In the genomic region with DNA sequence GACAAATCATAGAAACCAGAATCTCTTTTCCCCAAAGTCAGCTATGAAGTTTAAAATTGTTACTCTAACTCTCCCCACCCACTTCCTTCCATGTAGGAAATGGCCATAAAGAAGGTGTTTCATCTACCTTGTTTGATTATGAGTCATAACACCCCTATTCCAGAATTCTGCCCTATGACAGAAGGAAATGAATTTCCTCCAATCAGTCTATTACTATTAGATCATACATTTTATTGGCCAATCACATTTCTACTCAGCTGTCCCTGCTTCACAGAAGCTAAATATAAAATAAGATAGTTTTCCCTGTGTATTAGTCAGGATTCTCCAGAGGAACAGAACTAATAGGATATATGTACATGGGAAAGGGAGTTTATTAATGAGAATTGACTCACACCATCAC, we compare ENCODE assay signal across 17 cellular contexts.
A peak's percentile ranks its signal among the peaks of the same experiment; 100 is the strongest.
DNase-seq lines count a peak whose midpoint lies in the region; ATAC-seq, FAIRE-seq and TF ChIP-seq lines count a peak whose summit lies in the region.
"Had no signal": no experiment of that assay in that cellular context is flagged by ENCODE, and none has a peak within 500 bp of the region (broad histone marks: within the 10 kb centered on the region; RNA-seq: fewer than 3 reads in every experiment).

No MANE protein-coding gene starts in this region.

- no peak overlapping the region for H3K27ac ChIP-seq in CD4-positive, alpha-beta T cell (ENCODE audit: low read depth, low read length)
- H3K27ac ChIP-seq in PC-3 (ENCODE audit: low read length), result no peak overlapping the region
- no peak overlapping the region for H3K27ac ChIP-seq in endothelial cell of umbilical vein (ENCODE audit: insufficient read depth, low read depth, low read length)
- H3K27ac ChIP-seq: BLaER1 treated with 17β-estradiol and CSF1 and Interleukin-3, amounts not matched to agents 10 nM and 100 nM had no signal

- no peaks in the 10 kb centered on the region for H3K27me3 Mint-ChIP-seq in CD4-positive, alpha-beta T cell

- no peak for TF ChIP-seq POLR2A in endothelial cell of umbilical vein (IDR thresholded peaks at IDR 0.05; ENCODE audit: low read depth, low read length)

- BruUV-seq in PC-3 (replicated peaks; lab: Mats Ljungman, UMichigan) (no TSS peak), endothelial cell of umbilical vein (replicated peaks; lab: Mats Ljungman, UMichigan) (no TSS peak)

- H3F3A ChIP-seq in PC-3 (ENCODE audit: low read length, unreplicated experiment), result no peaks in the 10 kb centered on the region

- H3K4me2 ChIP-seq in PC-3 (ENCODE audit: low read length) (no peak overlapping the region), endothelial cell of umbilical vein (ENCODE audit: insufficient read depth, low read length) (peak overlapping the region; percentile 16)
- H3K4me2 ChIP-seq: BLaER1 treated with 17β-estradiol and CSF1 and Interleukin-3, amounts not matched to agents 10 nM and 100 nM had no signal

- intact Hi-C loops in CD4-positive, alpha-beta T cell (cut with DNase I, micrococcal nuclease), result no loop called here
- intact Hi-C loops in PC-3 (cut with micrococcal nuclease), result no loop called here
- intact Hi-C loops in endothelial cell of umbilical vein (cut with micrococcal nuclease), result no loop called here

- H3K9me2 ChIP-seq in PC-3 (replicated peaks; ENCODE audit: low read length), result no peaks in the 10 kb centered on the region

- no peaks in the 10 kb centered on the region for H4K20me1 ChIP-seq in PC-3 (ENCODE audit: low read length)
- H4K20me1 ChIP-seq in endothelial cell of umbilical vein (replicated peaks; ENCODE audit: control insufficient read depth, extremely low read depth, insufficient read depth, low read length), result no peaks in the 10 kb centered on the region
- H4K20me1 ChIP-seq: BLaER1 treated with 17β-estradiol and CSF1 and Interleukin-3, amounts not matched to agents 10 nM and 100 nM had no signal

- no peaks in the 10 kb centered on the region for H3K36me3 Mint-ChIP-seq in CD4-positive, alpha-beta T cell (ENCODE audit: low read depth)

- no peak for DNase-seq in CD4-positive, alpha-beta T cell
- DNase-seq in PC-3 (peak; percentile 53), endothelial cell of umbilical vein (ENCODE audit: low read depth, low spot score) (no peak), lung microvascular endothelial cell (ENCODE audit: low read depth in 2 of 2) (peak; percentile 68 to 75), NCI-H1092 (lab: John Stamatoyannopoulos, UW) (no peak), COR-L47 (lab: John Stamatoyannopoulos, UW) (no peak), islet precursor cell (no peak)
- DNase-seq: DND-41, H9, NCI-H1105 treated with DMSO at 0.1 percent for 48 hours, NCI-H1694, NCI-H510A, NCI-H774, SHP77 treated with DMSO at 0.1 percent for 48 hours had no signal

- FAIRE-seq in endothelial cell of umbilical vein (lab: Jason Lieb, UNC), result peak; percentile 47

- H3K36me3 ChIP-seq in PC-3 (ENCODE audit: low read depth, low read length) (0 out of 2 replicates have a peak, but pooled peaks cover 2% of the 10 kb centered on the region), endothelial cell of umbilical vein (ENCODE audit: control insufficient read depth in 2 of 2, extremely low read depth in 1 of 2, insufficient read depth in 2 of 2, low read length in 2 of 2) (no peaks in the 10 kb centered on the region)

- TF ChIP-seq CTCF in CD4-positive, alpha-beta T cell (IDR thresholded peaks at IDR 0.05), result no peak
- TF ChIP-seq CTCF in PC-3 (conservative IDR thresholded peaks at IDR 0.05; ENCODE audit: low read depth, low read length), result no peak
- no peak for TF ChIP-seq CTCF in endothelial cell of umbilical vein (IDR thresholded peaks at IDR 0.05; ENCODE audit: extremely low read depth in 1 of 2, insufficient read depth in 1 of 2, low read depth in 1 of 2, low read length in 2 of 2)

- H3K4me1 ChIP-seq in PC-3 (ENCODE audit: insufficient read depth, low read length) (peaks cover 7% of the 10 kb centered on the region), endothelial cell of umbilical vein (ENCODE audit: control insufficient read depth, extremely low read depth, insufficient read depth, low read length) (peaks cover 33% of the 10 kb centered on the region)

- H3K79me2 ChIP-seq in PC-3 (ENCODE audit: low read length) (no peaks in the 10 kb centered on the region), endothelial cell of umbilical vein (ENCODE audit: control insufficient read depth, insufficient read depth, low read length) (no peaks in the 10 kb centered on the region)

- CTCF ChIA-PET in CD4-positive, alpha-beta T cell (lab: Charles Lee), result no interaction called here
- CTCF ChIA-PET in PC-3 (lab: Charles Lee), result no interaction called here
- CTCF ChIA-PET in endothelial cell of umbilical vein (lab: Charles Lee), result interaction anchor here (1.6 kb wide), 1 partner anchor 15 kb away, joined by 4 read pairs; no protein-coding TSS in a partner anchor

- H3K4me3 ChIP-seq in PC-3 (ENCODE audit: low read length) (no peak overlapping the region), endothelial cell of umbilical vein (replicated peaks in 1 of 3; ENCODE audit: insufficient read depth in 1 of 3, low read depth in 1 of 3, low read length in 3 of 3) (no peak overlapping the region)
- H3K4me3 ChIP-seq: BLaER1 treated with 17β-estradiol and CSF1 and Interleukin-3, amounts not matched to agents 10 nM and 100 nM had no signal

- POLR2A ChIA-PET in CD4-positive, alpha-beta T cell (lab: Charles Lee), result interaction anchor here (1.0 kb wide), 1 partner anchor 12 kb away, joined by 3 read pairs; no protein-coding TSS in a partner anchor
- POLR2A ChIA-PET in PC-3 (lab: Charles Lee; ENCODE audit: unreplicated experiment), result no interaction called here
- POLR2A ChIA-PET in endothelial cell of umbilical vein (lab: Charles Lee), result no interaction called here

- no peaks in the 10 kb centered on the region for H3K9me3 ChIP-seq in CD4-positive, alpha-beta T cell (ENCODE audit: control insufficient read depth, low read length)
- H3K9me3 ChIP-seq in PC-3 (ENCODE audit: low read length) (no peaks in the 10 kb centered on the region), endothelial cell of umbilical vein (replicated peaks; ENCODE audit: control insufficient read depth, insufficient read depth, low read length) (no peaks in the 10 kb centered on the region)

- H2AFZ ChIP-seq in PC-3 (ENCODE audit: low read length), result no peak overlapping the region
- H2AFZ ChIP-seq in endothelial cell of umbilical vein (ENCODE audit: low read depth, low read length), result no peak overlapping the region

- H3K4me3 Mint-ChIP-seq in CD4-positive, alpha-beta T cell, result no peak overlapping the region
- H3K4me3 Mint-ChIP-seq: H9 had no signal

- dilution Hi-C loops in endothelial cell of umbilical vein (cut with MboI; ENCODE audit: extremely low pct_ligation_motif_present, low sequenced_read_pairs), result no loop called here

- ATAC-seq in CD4-positive, alpha-beta T cell (ENCODE audit: poor library complexity), result peak; percentile 48
- peak; percentile 64 for ATAC-seq in PC-3
- ATAC-seq in HG03469 (IDR thresholded peaks at IDR 0.05; ENCODE audit: unreplicated experiment), result no peak
- ATAC-seq: SK-N-SH treated with all-trans-retinoic acid at 6 μM for 48 hours had no signal

- no peak overlapping the region for H3K27ac Mint-ChIP-seq in CD4-positive, alpha-beta T cell
- H3K27ac Mint-ChIP-seq: H9 had no signal

- no peaks in the 10 kb centered on the region for H3K9me1 ChIP-seq in endothelial cell of umbilical vein (replicated peaks; ENCODE audit: control insufficient read depth, extremely low read depth, insufficient read depth, low read length)

- H3K9ac ChIP-seq in PC-3 (ENCODE audit: low read length), result no peak overlapping the region
- H3K9ac ChIP-seq in endothelial cell of umbilical vein (replicated peaks; ENCODE audit: extremely low read depth, insufficient read depth, low read length), result no peak overlapping the region
- H3K9ac ChIP-seq: BLaER1 treated with 17β-estradiol and CSF1 and Interleukin-3, amounts not matched to agents 10 nM and 100 nM had no signal

- H3K9me3 Mint-ChIP-seq in CD4-positive, alpha-beta T cell, result peaks cover 5% of the 10 kb centered on the region

- peaks cover 35% of the 10 kb centered on the region for H3K4me1 Mint-ChIP-seq in CD4-positive, alpha-beta T cell (ENCODE audit: low read depth)

- H3K27me3 ChIP-seq in CD4-positive, alpha-beta T cell (ENCODE audit: control insufficient read depth, insufficient read depth, low read length), result no peaks in the 10 kb centered on the region
- no peaks in the 10 kb centered on the region for H3K27me3 ChIP-seq in PC-3 (ENCODE audit: low read length)
- H3K27me3 ChIP-seq in endothelial cell of umbilical vein (ENCODE audit: control insufficient read depth in 2 of 2, insufficient read depth in 2 of 2, low read length in 2 of 2), result no peaks in the 10 kb centered on the region
- H3K27me3 ChIP-seq: BLaER1 treated with 17β-estradiol and CSF1 and Interleukin-3, amounts not matched to agents 10 nM and 100 nM had no signal

TF ChIP-seq in endothelial cell of umbilical vein, 7 proteins besides CTCF, POLR2A, EP300 and RAD21:
- TF ChIP-seq, protein P1, sequence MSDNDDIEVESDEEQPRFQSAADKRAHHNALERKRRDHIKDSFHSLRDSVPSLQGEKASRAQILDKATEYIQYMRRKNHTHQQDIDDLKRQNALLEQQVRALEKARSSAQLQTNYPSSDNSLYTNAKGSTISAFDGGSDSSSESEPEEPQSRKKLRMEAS (IDR thresholded peaks at IDR 0.05; ENCODE audit: insufficient read depth, insufficient read length), result no peak
- TF ChIP-seq FOS (IDR thresholded peaks at IDR 0.05; ENCODE audit: borderline replicate concordance, insufficient read depth, low read length), result peak; percentile 83
- peak; percentile 47 for TF ChIP-seq JUN (IDR thresholded peaks at IDR 0.05; ENCODE audit: borderline replicate concordance, insufficient read depth, insufficient read length, low read depth)
- TF ChIP-seq GATA2 (IDR thresholded peaks at IDR 0.05; ENCODE audit: insufficient read depth, insufficient read length, low read depth, low read length), result no peak
- no peak for TF ChIP-seq POLR2AphosphoS5 (IDR thresholded peaks at IDR 0.05; ENCODE audit: insufficient read depth, low read depth, low read length)
- TF ChIP-seq EZH2 (IDR thresholded peaks at IDR 0.05; ENCODE audit: borderline replicate concordance, low read depth, low read length, severe bottlenecking), result no peak
- TF ChIP-seq MYC (IDR thresholded peaks at IDR 0.05; ENCODE audit: low read depth, low read length), result no peak

Comparison
In these comparisons a context has a peak if more than half of its experiments do, and no peak if none do; other contexts are left out.
1. DNase-seq: peak in PC-3 (single experiment) and lung microvascular endothelial cell (2 of 2); none in CD4-positive, alpha-beta T cell (0 of 10), endothelial cell of umbilical vein (single experiment), NCI-H1092 (single experiment), COR-L47 (single experiment) and islet precursor cell (single experiment).